8 cellular contexts compared by ENCODE assay signal in the genomic region with DNA sequence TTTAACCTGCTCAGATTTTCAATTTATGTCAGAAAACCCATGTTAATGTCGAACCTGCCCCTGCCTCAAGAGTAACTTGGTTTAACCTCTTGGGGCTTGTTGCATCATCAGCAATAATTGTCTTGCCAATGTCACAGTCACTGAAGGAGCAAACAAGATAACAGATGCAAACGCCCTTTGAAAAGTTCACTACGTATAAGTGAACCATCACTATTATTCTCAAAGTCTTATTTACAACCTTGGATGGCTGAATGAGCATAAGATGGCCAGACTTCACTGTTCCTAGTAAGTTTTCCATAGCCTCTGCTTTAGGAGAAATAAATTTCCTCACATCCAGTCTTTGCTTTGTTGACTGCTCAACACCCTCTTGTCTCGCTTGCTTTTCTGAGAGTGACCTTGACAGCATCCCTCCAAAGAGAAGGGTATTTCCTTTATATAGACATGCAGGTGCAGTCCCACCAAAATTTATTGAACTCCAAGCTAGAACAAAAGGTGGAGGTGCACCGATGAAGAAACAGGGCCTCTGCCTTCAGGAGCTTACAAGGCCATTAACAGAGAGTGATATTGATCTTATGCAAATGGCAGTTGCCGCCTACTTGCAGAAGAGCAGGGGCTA. TPM values are rescaled to one million over a fixed set of nuclear protein-coding genes. Genes with fewer than 3 reads are reported as not detected.
DNase-seq lines count a peak whose midpoint lies in the region; ATAC-seq, FAIRE-seq and TF ChIP-seq lines count a peak whose summit lies in the region.

No MANE protein-coding gene starts in this region.

- H3K27ac ChIP-seq in AG04450 (ENCODE audit: low read depth, low read length) (no peak overlapping the region), HL-60 (replicated peaks) (peak overlapping the region; percentile 72)

- TF ChIP-seq CTCF in AG04450 (IDR thresholded peaks at IDR 0.05; ENCODE audit: low read depth, low read length), result no peak
- no peak for TF ChIP-seq CTCF in HL-60 (IDR thresholded peaks at IDR 0.05; ENCODE audit: insufficient read depth, low read length)
- no peak for TF ChIP-seq CTCF in bronchial epithelial cell (IDR thresholded peaks at IDR 0.05; ENCODE audit: insufficient read depth, low read length, severe bottlenecking)

- CTCF ChIA-PET in AG04450 (lab: Charles Lee), result interaction anchor here (0.5 to 3.2 kb wide), 126 partner anchors 9 to 1452 kb away, joined by 3 to 129 read pairs (median 5); partner anchors contain the start of genes MAGI3, MOV10, PHTF1 and PPM1J

- FAIRE-seq in bronchial epithelial cell (lab: Jason Lieb, UNC), result no peak

- peaks cover 11% of the 10 kb centered on the region for H3K4me1 ChIP-seq in mucosa of stomach (ENCODE audit: control insufficient read depth, insufficient read depth, low read length)

- peak overlapping the region; percentile 91 for H3K9ac ChIP-seq in mucosa of stomach (ENCODE audit: low read length)

- no peaks in the 10 kb centered on the region for H3K27me3 ChIP-seq in AG04450 (ENCODE audit: control insufficient read depth, insufficient read depth, low read length)
- H3K27me3 ChIP-seq in HL-60 (ENCODE audit: insufficient read depth, poor library complexity, severe bottlenecking), result no peaks in the 10 kb centered on the region
- H3K27me3 ChIP-seq in bronchial epithelial cell (ENCODE audit: control insufficient read depth, insufficient read depth, low read length), result no peaks in the 10 kb centered on the region
- no peaks in the 10 kb centered on the region for H3K27me3 ChIP-seq in mucosa of stomach (ENCODE audit: control insufficient read depth, insufficient read depth, low read length)

- DNase-seq in AG04450 (ENCODE audit: low read depth, low spot score) (no peak), HL-60 (ENCODE audit: low read depth in 1 of 2, low spot score in 1 of 2) (no peak), bronchial epithelial cell (ENCODE audit: low read depth) (no peak), NAMALWA (ENCODE audit: low spot score) (no peak), midbrain (lab: John Stamatoyannopoulos, UW) (no peak)

- POLR2A ChIA-PET in AG04450 (lab: Yijun Ruan, JAX), result interaction anchor here (0.5 to 1.7 kb wide), 6 partner anchors 74 to 357 kb away, joined by 3 to 8 read pairs (median 4); partner anchors contain the start of genes MAGI3, PPM1J and SLC16A1

- no peak for ATAC-seq in HG03439 (IDR thresholded peaks at IDR 0.05; ENCODE audit: unreplicated experiment)
- no peak for ATAC-seq in GM19023 (IDR thresholded peaks at IDR 0.05; ENCODE audit: unreplicated experiment)

- H3K36me3 ChIP-seq in bronchial epithelial cell (ENCODE audit: control insufficient read depth, insufficient read depth, low read length), result no peaks in the 10 kb centered on the region
- no peaks in the 10 kb centered on the region for H3K36me3 ChIP-seq in mucosa of stomach (ENCODE audit: control insufficient read depth, insufficient read depth, low read length)

- H3K4me3 ChIP-seq in AG04450 (ENCODE audit: low read depth, low read length), result peak overlapping the region; percentile 99
- H3K4me3 ChIP-seq in HL-60 (replicated peaks; ENCODE audit: insufficient read depth, low read length), result peak overlapping the region; percentile 95
- peak overlapping the region; percentile 94 for H3K4me3 ChIP-seq in bronchial epithelial cell (ENCODE audit: low read depth, low read length)
- H3K4me3 ChIP-seq in mucosa of stomach (ENCODE audit: low read length), result peak overlapping the region; percentile 98

- H3K9me3 ChIP-seq in AG04450 (ENCODE audit: control insufficient read depth, insufficient read depth, low read length), result peaks cover 4% of the 10 kb centered on the region; the same call in 1 of the 2 replicates
- H3K9me3 ChIP-seq in mucosa of stomach (ENCODE audit: control insufficient read depth, low read length), result no peaks in the 10 kb centered on the region

RNA-seq across cellular contexts. Expression of gene LRIG2, which starts 0.7 kb away (rescaled TPM):
- polyA plus RNA-seq in AG04450 (2011; rRNA removed), result 7.9 and 9.7 TPM in 2 replicates
- 27.7 and 30.6 TPM in 2 replicates for polyA minus RNA-seq in AG04450 (2011; rRNA and poly(A)+ RNA removed)
- 10.1 and 10.3 TPM in 2 replicates for total RNA-seq in bronchial epithelial cell
